9 cellular contexts compared by ENCODE assay signal in genomic region chr1:24190970-24191570, GRCh38. TPM values are rescaled to one million over a fixed set of nuclear protein-coding genes. Genes with fewer than 3 reads are reported as not detected.
A peak's percentile ranks its signal among the peaks of the same experiment; 100 is the strongest.
DNase-seq lines count a peak whose midpoint lies in the region; ATAC-seq and TF ChIP-seq lines count a peak whose summit lies in the region.
"Had no signal": no experiment of that assay in that cellular context is flagged by ENCODE, and none has a peak within 500 bp of the region (broad histone marks: within the 10 kb centered on the region; RNA-seq: fewer than 3 reads in every experiment).

No MANE protein-coding gene starts in this region.

- ATAC-seq in HG03457 (IDR thresholded peaks at IDR 0.05; ENCODE audit: unreplicated experiment) (peak; percentile 50), left colon (no peak), WTC11 (no peak), GM23338 (no peak)

- peak overlapping the region; percentile 83 for H3K27ac Mint-ChIP-seq in activated T-helper 2 cell treated with anti-CD3 and anti-CD28 coated beads, Interferon-gamma antibody, Interleukin-2, Interleukin-4, amounts not matched to agents 10 μg/mL and 5 μg/mL and 100 μg/mL, durations not matched to agents 14 hours and 24 hours and 36 hours
- H3K27ac Mint-ChIP-seq in WTC11, result no peak overlapping the region
- no peak overlapping the region for H3K27ac Mint-ChIP-seq in GM23338

- no peaks in the 10 kb centered on the region for H3K9me3 ChIP-seq in right atrium auricular region

- H3K36me3 Mint-ChIP-seq in activated T-helper 2 cell treated with anti-CD3 and anti-CD28 coated beads, Interferon-gamma antibody, Interleukin-2, Interleukin-4, amounts not matched to agents 10 μg/mL and 5 μg/mL and 100 μg/mL, durations not matched to agents 14 hours and 24 hours and 36 hours (ENCODE audit: low read depth), result peaks cover 8% of the 10 kb centered on the region
- no peaks in the 10 kb centered on the region for H3K36me3 Mint-ChIP-seq in WTC11
- no peaks in the 10 kb centered on the region; the same call in 2 of the 3 replicates for H3K36me3 Mint-ChIP-seq in GM23338 (ENCODE audit: low read depth)

- H3K36me3 ChIP-seq in GM23338 (ENCODE audit: insufficient read depth), result no peaks in the 10 kb centered on the region
- no peaks in the 10 kb centered on the region for H3K36me3 ChIP-seq in right atrium auricular region

- intact Hi-C loops in activated T-helper 2 cell treated with anti-CD3 and anti-CD28 coated beads, Interferon-gamma antibody, Interleukin-2, Interleukin-4, amounts not matched to agents 10 μg/mL and 5 μg/mL and 100 μg/mL, durations not matched to agents 14 hours and 24 hours and 36 hours (cut with micrococcal nuclease), result loop anchor here (2.0 to 10.0 kb wide), 3 partner anchors 40 to 344 kb away; partner anchors contain the start of gene STPG1
- intact Hi-C loops in left colon (cut with DNase I, micrococcal nuclease), result loop anchor here in 1 of 2 donors (10.0 kb wide), 1 partner anchor 444 kb away; no protein-coding TSS in a partner anchor

- H3K9me3 Mint-ChIP-seq in activated T-helper 2 cell treated with anti-CD3 and anti-CD28 coated beads, Interferon-gamma antibody, Interleukin-2, Interleukin-4, amounts not matched to agents 10 μg/mL and 5 μg/mL and 100 μg/mL, durations not matched to agents 14 hours and 24 hours and 36 hours, result no peaks in the 10 kb centered on the region
- H3K9me3 Mint-ChIP-seq in WTC11 (peaks cover 7% of the 10 kb centered on the region), GM23338 (no peaks in the 10 kb centered on the region; the same call in 2 of the 3 replicates)

- H3K27me3 ChIP-seq in GM23338 (ENCODE audit: insufficient read depth) (no peaks in the 10 kb centered on the region), right atrium auricular region (no peaks in the 10 kb centered on the region)

- H3K4me1 Mint-ChIP-seq in activated T-helper 2 cell treated with anti-CD3 and anti-CD28 coated beads, Interferon-gamma antibody, Interleukin-2, Interleukin-4, amounts not matched to agents 10 μg/mL and 5 μg/mL and 100 μg/mL, durations not matched to agents 14 hours and 24 hours and 36 hours (ENCODE audit: low read depth), result peaks cover 54% of the 10 kb centered on the region
- H3K4me1 Mint-ChIP-seq in WTC11, result peaks cover 21% of the 10 kb centered on the region
- H3K4me1 Mint-ChIP-seq in GM23338, result peaks cover 10% of the 10 kb centered on the region

- no peak overlapping the region for H3K4me2 ChIP-seq in GM23338

- H3K27me3 Mint-ChIP-seq in activated T-helper 2 cell treated with anti-CD3 and anti-CD28 coated beads, Interferon-gamma antibody, Interleukin-2, Interleukin-4, amounts not matched to agents 10 μg/mL and 5 μg/mL and 100 μg/mL, durations not matched to agents 14 hours and 24 hours and 36 hours (ENCODE audit: low read depth), result no peaks in the 10 kb centered on the region
- H3K27me3 Mint-ChIP-seq in WTC11 (ENCODE audit: low read depth) (no peaks in the 10 kb centered on the region; the same call in 1 of the 2 replicates), GM23338 (ENCODE audit: insufficient read depth, low read depth, poor library complexity) (peaks cover 18% of the 10 kb centered on the region)

- no peak overlapping the region for H2AFZ ChIP-seq in GM23338

- H3K79me2 ChIP-seq in GM23338 (replicated peaks; ENCODE audit: insufficient read depth), result no peaks in the 10 kb centered on the region

- POLR2A ChIA-PET in WTC11 (lab: Charles Lee), result interaction anchor here (1.6 kb wide), 1 partner anchor 41 kb away, joined by 7 read pairs; no protein-coding TSS in a partner anchor

- H3K4me1 ChIP-seq in GM23338 (ENCODE audit: insufficient read depth) (peaks cover 11% of the 10 kb centered on the region), right atrium auricular region (peaks cover 0 to 15% of the 10 kb centered on the region in 2 donors)

- H3K4me3 ChIP-seq in GM08714 (ENCODE audit: low read length) (peak overlapping the region; percentile 11; the same call in 1 of the 2 replicates), GM23338 (no peak overlapping the region), right atrium auricular region (no peak overlapping the region)

- DNase-seq in GM20000 (ENCODE audit: low spot score) (peak; percentile 81), left colon (no peak), WTC11 (ENCODE audit: low spot score) (no peak), GM23338 (ENCODE audit: low spot score) (no peak), right atrium auricular region (ENCODE audit: low spot score) (no peak)
- no peak for DNase-seq in activated T-helper 2 cell treated with anti-CD3 and anti-CD28 coated beads, Interferon-gamma antibody, Interleukin-2, Interleukin-4, amounts not matched to agents 10 μg/mL and 5 μg/mL and 100 μg/mL, durations not matched to agents 14 hours and 24 hours and 36 hours (ENCODE audit: low spot score)
- DNase-seq: NCI-H526 treated with DMSO at 0.1 percent for 48 hours had no signal

- no peaks in the 10 kb centered on the region for H3F3A ChIP-seq in GM23338 (replicated peaks; ENCODE audit: low read depth)

- no peak overlapping the region for H3K27ac ChIP-seq in GM23338 (ENCODE audit: low read depth)
- H3K27ac ChIP-seq in right atrium auricular region, result no peak overlapping the region

- H3K9me2 ChIP-seq in GM23338 (ENCODE audit: insufficient read depth), result no peaks in the 10 kb centered on the region

- H4K20me1 ChIP-seq in GM23338 (replicated peaks; ENCODE audit: insufficient read depth), result no peaks in the 10 kb centered on the region

- CTCF ChIA-PET in WTC11 (lab: Charles Lee), result interaction anchor here (0.7 to 2.0 kb wide), 5 partner anchors 8 to 201 kb away, joined by 3 to 19 read pairs (median 8); no protein-coding TSS in a partner anchor

- no peak overlapping the region for H3K4me3 Mint-ChIP-seq in activated T-helper 2 cell treated with anti-CD3 and anti-CD28 coated beads, Interferon-gamma antibody, Interleukin-2, Interleukin-4, amounts not matched to agents 10 μg/mL and 5 μg/mL and 100 μg/mL, durations not matched to agents 14 hours and 24 hours and 36 hours (ENCODE audit: low read depth)
- H3K4me3 Mint-ChIP-seq in WTC11 (no peak overlapping the region), GM23338 (no peak overlapping the region)

- TF ChIP-seq CTCF in GM20000 (IDR thresholded peaks at IDR 0.05; ENCODE audit: extremely low read depth, missing control alignments), result no peak
- TF ChIP-seq CTCF in WTC11 (IDR thresholded peaks at IDR 0.05), result no peak
- TF ChIP-seq CTCF in GM23338 (conservative IDR thresholded peaks at IDR 0.05; ENCODE audit: low read depth in 2 of 2), result no peak
- no peak for TF ChIP-seq CTCF in right atrium auricular region (IDR thresholded peaks at IDR 0.05)

TF ChIP-seq in WTC11, 78 proteins besides CTCF, POLR2A, EP300 and RAD21 (continues in another document):
- TF ChIP-seq ATF1 (CRISPR knock-in tag; IDR thresholded peaks at IDR 0.05) (no peak), ZNF425 (CRISPR knock-in tag; conservative IDR thresholded peaks at IDR 0.05) (no peak)

TF ChIP-seq in GM23338, 12 proteins besides CTCF, POLR2A, EP300 and RAD21 (continues in another document):
- TF ChIP-seq JUNB (IDR thresholded peaks at IDR 0.05; ENCODE audit: unreplicated experiment), result no peak

RNA-seq across cellular contexts. Expression of gene IFNLR1, which starts 4.0 kb away (rescaled TPM):
- 5.8 and 6.5 TPM in 2 replicates for total RNA-seq in activated T-helper 2 cell treated with anti-CD3 and anti-CD28 coated beads, Interferon-gamma antibody, Interleukin-2, Interleukin-4, amounts not matched to agents 10 μg/mL and 5 μg/mL and 100 μg/mL, durations not matched to agents 14 hours and 24 hours and 36 hours
- total RNA-seq in left colon (10 to 100 TPM; 11.3 to 23.2 TPM), WTC11 (2021) (6.6 to 7.9 TPM (median 7.7 TPM) in 3 replicates), right atrium auricular region (1 to 10 TPM; 3.7 to 6.2 TPM)
- total RNA-seq in GM23338 (2014; rRNA removed; shearing (Covaris generic)), result 4.2 and 4.3 TPM in 2 replicates
- 6.2 and 8.9 TPM in 2 replicates for polyA plus RNA-seq in GM23338 (2016; fragmentation: Nextera tagmentation; extraction: Ambion mirVana)

RNA-seq across cellular contexts. Expression of gene IL22RA1, which starts 48.1 kb away (rescaled TPM):
- total RNA-seq in activated T-helper 2 cell treated with anti-CD3 and anti-CD28 coated beads, Interferon-gamma antibody, Interleukin-2, Interleukin-4, amounts not matched to agents 10 μg/mL and 5 μg/mL and 100 μg/mL, durations not matched to agents 14 hours and 24 hours and 36 hours, result not detected in 2 replicates
- 10 to 100 TPM; 26.6 to 40.0 TPM for total RNA-seq in left colon
- total RNA-seq in WTC11 (2021), result 0.14 to 0.28 TPM (median 0.25 TPM) in 3 replicates
- 0.28 TPM in 1 of 2 replicates, not detected in the other for total RNA-seq in GM23338 (2014; rRNA removed; shearing (Covaris generic))
- 0.11 TPM in 1 of 2 replicates, not detected in the other for polyA plus RNA-seq in GM23338 (2016; fragmentation: Nextera tagmentation; extraction: Ambion mirVana)
- total RNA-seq in right atrium auricular region, result under 1 TPM; 0.15 to 0.24 TPM

Comparison
In these comparisons a context has a peak if more than half of its experiments do, and no peak if none do; other contexts are left out.
1. RNA of gene IL22RA1, which starts 48.1 kb away (total RNA-seq): 26.6 to 40.0 TPM in left colon; 0.14 to 0.28 TPM in WTC11, 0.28 TPM in GM23338, 0.15 to 0.24 TPM in right atrium auricular region and not detected in activated T-helper 2 cell treated with anti-CD3 and anti-CD28 coated beads, Interferon-gamma antibody, Interleukin-2, Interleukin-4, amounts not matched to agents 10 μg/mL and 5 μg/mL and 100 μg/mL, durations not matched to agents 14 hours and 24 hours and 36 hours; every median in the first group is over 10 times any median in the second.